In the genomic region with DNA sequence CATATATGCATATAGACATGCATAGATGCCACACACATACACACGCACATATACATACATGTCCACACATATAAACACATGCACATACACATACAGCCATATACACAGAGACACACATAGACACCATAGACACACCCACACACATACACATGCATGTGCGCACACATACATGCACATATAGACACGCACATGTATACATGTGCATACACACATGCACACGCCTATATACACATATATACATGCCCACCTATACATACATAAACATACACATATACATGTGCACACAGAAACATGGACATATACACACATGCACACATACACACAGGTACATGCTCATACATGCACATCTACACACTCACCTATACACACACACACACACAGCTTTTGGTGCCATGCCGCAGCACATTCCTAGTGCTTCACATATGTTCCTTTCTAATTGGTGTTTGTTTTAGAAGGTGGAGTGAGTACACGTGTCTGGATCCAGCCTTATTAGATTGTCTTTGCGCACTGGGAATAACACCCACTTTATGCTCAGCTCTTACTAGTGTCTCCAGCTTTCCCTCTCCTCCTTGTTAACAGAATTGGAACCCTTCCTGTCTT, we compare ENCODE assay signal across 14 cellular contexts.
DNase-seq lines count a peak whose midpoint lies in the region; ATAC-seq, FAIRE-seq and TF ChIP-seq lines count a peak whose summit lies in the region.
"Had no signal": no experiment of that assay in that cellular context is flagged by ENCODE, and none has a peak within 500 bp of the region (broad histone marks: within the 10 kb centered on the region; RNA-seq: fewer than 3 reads in every experiment).

No MANE protein-coding gene starts in this region.

- TF ChIP-seq CTCF in RWPE1 (conservative IDR thresholded peaks at IDR 0.05; ENCODE audit: low read depth) (no peak), H1 (IDR thresholded peaks at IDR 0.05; ENCODE audit: control extremely low read depth in 1 of 3, insufficient read depth in 1 of 3, low read depth in 1 of 3, low read length in 3 of 3) (no peak)

- no peak overlapping the region for H3K14ac ChIP-seq in H1 (ENCODE audit: insufficient read length)

- TF ChIP-seq RAD21 in H1 (IDR thresholded peaks at IDR 0.05 in 1 of 2, conservative IDR thresholded peaks at IDR 0.05 in 1 of 2; ENCODE audit: low read depth in 2 of 2, low read length in 2 of 2) = no peak

- H3K27me3 ChIP-seq in H1 (replicated peaks in 1 of 4; ENCODE audit: control insufficient read depth in 3 of 4, extremely low read depth in 1 of 4, insufficient read depth in 3 of 4, low read length in 3 of 4) = no peaks in the 10 kb centered on the region
- no peaks in the 10 kb centered on the region for H3K27me3 ChIP-seq in thymus (ENCODE audit: control insufficient read depth, insufficient read depth)
- H3K27me3 ChIP-seq: stomach had no signal

- no peak overlapping the region for H3K4me2 ChIP-seq in H1 (ENCODE audit: insufficient read depth in 1 of 2, low read depth in 2 of 2, low read length in 2 of 2)
- H3K4me2 ChIP-seq: smooth muscle cell had no signal

- H4K91ac ChIP-seq in H1 (replicated peaks; ENCODE audit: insufficient read length, low read length) = no peak overlapping the region

- no peak overlapping the region for H3K4ac ChIP-seq in H1 (replicated peaks; ENCODE audit: insufficient read length, low read depth, low read length)

- peaks cover 2% of the 10 kb centered on the region; the same call in 1 of the 2 replicates for H3K79me1 ChIP-seq in H1 (ENCODE audit: low read depth, low read length)

- H3K9ac ChIP-seq in H1 (replicated peaks in 1 of 4; ENCODE audit: extremely low read depth in 1 of 4, low read depth in 3 of 4, low read length in 3 of 4) = no peak overlapping the region
- H3K9ac ChIP-seq: parathyroid adenoma had no signal

- no peak overlapping the region for H2BK120ac ChIP-seq in H1 (replicated peaks; ENCODE audit: low read depth, low read length)

- H4K20me1 ChIP-seq in H1 (replicated peaks in 1 of 2; ENCODE audit: control insufficient read depth in 1 of 2, insufficient read depth in 2 of 2, low read length in 2 of 2) = no peaks in the 10 kb centered on the region

- no peak overlapping the region for H4K5ac ChIP-seq in H1 (ENCODE audit: insufficient read length, low read depth, low read length)

- H3K4me3 ChIP-seq in H1 (ENCODE audit: extremely low read depth in 1 of 4, insufficient read depth in 2 of 4, low read depth in 3 of 4, low read length in 4 of 4) = no peak overlapping the region
- peak overlapping the region; percentile 46 for H3K4me3 ChIP-seq in thymus (ENCODE audit: low read length)
- H3K4me3 ChIP-seq: smooth muscle cell, stomach had no signal

- TF ChIP-seq POLR2A in H1 (IDR thresholded peaks at IDR 0.05; ENCODE audit: control extremely low read depth in 1 of 2, low read depth in 2 of 2, low read length in 2 of 2) = no peak

- TF ChIP-seq EP300 in H1 (IDR thresholded peaks at IDR 0.05; ENCODE audit: borderline replicate concordance in 1 of 2, low read depth in 2 of 2, low read length in 2 of 2) = no peak

- no peak overlapping the region for H3K18ac ChIP-seq in H1 (ENCODE audit: extremely low read depth, low read length)

- H3K4me1 ChIP-seq in H1 (replicated peaks in 1 of 4; ENCODE audit: control insufficient read depth in 3 of 4, insufficient read depth in 4 of 4, low read length in 3 of 4) = peaks cover 0 to 2% (median 0%) of the 10 kb centered on the region in 4 experiments; a peak in 2 of 7 replicates
- peaks cover 29% of the 10 kb centered on the region for H3K4me1 ChIP-seq in thymus (ENCODE audit: control insufficient read depth, insufficient read depth, low read length)

- intact Hi-C loops in Right ventricle myocardium superior (cut with DNase I) (no loop called here), left ventricle myocardium superior (cut with micrococcal nuclease) (no loop called here)

- DNase-seq in Right ventricle myocardium superior (no peak), left ventricle myocardium superior (no peak), RWPE1 (ENCODE audit: low spot score) (no peak), H1 (ENCODE audit: low read depth in 1 of 2, low spot score in 2 of 2) (no peak), NCI-H82 treated with DMSO at 0.1 percent for 48 hours (lab: John Stamatoyannopoulos, UW; ENCODE audit: unreplicated experiment) (no peak), cerebellum (ENCODE audit: low spot score) (no peak)
- DNase-seq: foreskin melanocyte, midbrain, MM.1S, NCI-H82, stomach had no signal

- no peak overlapping the region for H2BK5ac ChIP-seq in H1 (ENCODE audit: low read depth, low read length)

- no peak overlapping the region for H2BK12ac ChIP-seq in H1 (ENCODE audit: low read depth, low read length)

- peaks cover 9 to 10% of the 10 kb centered on the region in 2 experiments; a peak in 3 of 4 replicates for H3K9me3 ChIP-seq in H1 (ENCODE audit: insufficient read depth in 2 of 2, low read depth in 1 of 2, low read length in 1 of 2)
- no peaks in the 10 kb centered on the region for H3K9me3 ChIP-seq in thymus (ENCODE audit: control insufficient read depth)
- H3K9me3 ChIP-seq: stomach had no signal

- no peak for FAIRE-seq in H1 (lab: Jason Lieb, UNC)

- WGBS in H1 (ENCODE audit: extremely low coverage in 1 of 2, insufficient coverage in 1 of 2, insufficient read length in 1 of 2, insufficient replicate concordance in 2 of 2, low coverage in 1 of 2, low lambda C conversion rate in 2 of 2, missing lambda C conversion rate in 1 of 2), 2 experiments = 75% methylated on average over 7 of the region's 7 CpGs; no CpG with 5 or more reads in 1 of the 2 experiments
- WGBS in thymus = 74% methylated on average over 7 of the region's 7 CpGs

- H2AK5ac ChIP-seq in H1 (ENCODE audit: low read depth, low read length) = 0 out of 2 replicates have a peak overlapping the region, but pooled peaks have one; percentile 53

- H3K23ac ChIP-seq in H1 (ENCODE audit: insufficient read length) = no peak overlapping the region

- no peak overlapping the region for H4K8ac ChIP-seq in H1 (ENCODE audit: extremely low read depth, insufficient read depth, low read length)

- H3K23me2 ChIP-seq in H1 (ENCODE audit: low read depth, low read length) = peaks cover 3% of the 10 kb centered on the region; the same call in 1 of the 2 replicates

- H3K27ac ChIP-seq in RWPE1 = peak overlapping the region; percentile 50
- H3K27ac ChIP-seq in H1 (ENCODE audit: low read depth, low read length) = no peak overlapping the region
- H3K27ac ChIP-seq in thymus (ENCODE audit: low read depth) = peak overlapping the region; percentile 89
- H3K27ac ChIP-seq: parathyroid adenoma, stomach had no signal

- no peak overlapping the region for H2BK15ac ChIP-seq in H1 (ENCODE audit: low read length)

- H3K36me3 ChIP-seq in H1 (ENCODE audit: control insufficient read depth in 2 of 4, insufficient read depth in 4 of 4, low read length in 3 of 4) = peaks cover 0 to 3% (median 0%) of the 10 kb centered on the region in 4 experiments; a peak in 1 of 8 replicates
- H3K36me3 ChIP-seq in thymus (ENCODE audit: control insufficient read depth, insufficient read depth) = peaks cover 3% of the 10 kb centered on the region

- no peak overlapping the region for H2AFZ ChIP-seq in H1 (ENCODE audit: low read length)
- H2AFZ ChIP-seq: parathyroid adenoma had no signal

- no peaks in the 10 kb centered on the region; a peak in 1 of 4 replicates for H3K79me2 ChIP-seq in H1 (ENCODE audit: control insufficient read depth in 1 of 2, insufficient read depth in 2 of 2, low read length in 2 of 2)

- POLR2A ChIA-PET in RWPE1 (lab: Yijun Ruan, JAX; ENCODE audit: low non-redundant PET) = no interaction called here
- POLR2A ChIA-PET in H1 (lab: Charles Lee; ENCODE audit: partially characterized antibody) = no interaction called here

- CTCF ChIA-PET in RWPE1 (lab: Yijun Ruan, JAX) = interaction anchor here (0.7 kb wide), 1 partner anchor 13 kb away, joined by 3 read pairs; no protein-coding TSS in a partner anchor
- CTCF ChIA-PET in H1 (lab: Charles Lee; ENCODE audit: partially characterized antibody) = interaction anchor here (0.9 to 1.0 kb wide), 2 partner anchors 13 to 52 kb away, joined by 3 read pairs; no protein-coding TSS in a partner anchor

- peak; percentile 9 for ATAC-seq in Right ventricle myocardium superior (ENCODE audit: poor library complexity)
- no peak for ATAC-seq in left ventricle myocardium superior

- H2BK20ac ChIP-seq in H1 (ENCODE audit: low read length) = no peak overlapping the region

- no peak overlapping the region for H3K56ac ChIP-seq in H1 (replicated peaks; ENCODE audit: insufficient read length, low read depth, low read length)

TF ChIP-seq in H1, 55 proteins besides CTCF, POLR2A, EP300 and RAD21:
- no peak for TF ChIP-seq KDM1A (IDR thresholded peaks at IDR 0.05; ENCODE audit: borderline replicate concordance, low read length)
- no peak for TF ChIP-seq PHF8 (conservative IDR thresholded peaks at IDR 0.05; ENCODE audit: low read depth, low read length)
- TF ChIP-seq RNF2 (IDR thresholded peaks at IDR 0.05; ENCODE audit: borderline replicate concordance, low read depth, low read length, missing control alignments, poor library complexity, severe bottlenecking) = no peak
- no peak for TF ChIP-seq CREB1 (IDR thresholded peaks at IDR 0.05)
- TF ChIP-seq TAF1 (IDR thresholded peaks at IDR 0.05; ENCODE audit: low read depth, low read length) = no peak
